ENCODE assay signal across 24 cellular contexts in genomic region chr6:4861564-4861963, GRCh38.
"Had no signal": no experiment of that assay in that cellular context is flagged by ENCODE, and none has a peak within 500 bp of the region (broad histone marks: within the 10 kb centered on the region; RNA-seq: fewer than 3 reads in every experiment).

No MANE protein-coding gene starts in this region.

- DNase-seq: activated CD4-positive, alpha-beta T cell treated with anti-CD3 and anti-CD28 coated beads for 48 hours; activated CD4-positive, CD25-positive, alpha-beta regulatory T cell; activated CD8-positive, alpha-beta T cell treated with anti-CD3 and anti-CD28 coated beads for 36 hours; activated naive CD4-positive, alpha-beta T cell; activated T-cell treated with anti-CD3 and anti-CD28 coated beads, Interleukin-2, amount 50 U/mL, for 1 hour; body of pancreas; dermis blood vessel endothelial cell; effector memory CD4-positive, alpha-beta T cell; heart right ventricle; immature natural killer cell; left ventricle myocardium superior; mesenchymal stem cell; natural killer cell; retina; stimulated activated CD4-positive, alpha-beta T cell treated with anti-CD3 and anti-CD28 coated beads, Interleukin-12 subunit alpha, Interleukin-12 subunit beta, amount 100 ng/mL, for 4 hours; stimulated activated CD4-positive, alpha-beta T cell treated with anti-CD3 and anti-CD28 coated beads, Interleukin-1b, Interleukin-23, amount 100 ng/mL, for 48 hours; stimulated activated CD8-positive, alpha-beta memory T cell treated with anti-CD3 and anti-CD28 coated beads, Interleukin-4, amount 100 ng/mL, for 48 hours; stimulated activated naive CD4-positive, alpha-beta T cell treated with Interleukin-2 at 50 U/mL for 16 hours; uterus had no signal

- H3K27me3 ChIP-seq: body of pancreas, esophagus muscularis mucosa, gastroesophageal sphincter, heart right ventricle, tibial nerve, uterus had no signal

- H3K4me3 Mint-ChIP-seq: activated CD8-positive, alpha-beta T cell treated with anti-CD3 and anti-CD28 coated beads for 36 hours; activated T-helper 17 cell treated with anti-CD3 and anti-CD28 coated beads, Interleukin-2, amount 50 U/mL, for 72 hours; natural killer cell; T-helper 2 cell treated with Interferon-gamma antibody and Interleukin-4, amounts not matched to agents 5 μg/mL and 100 μg/mL, for 36 hours had no signal

- H3K27me3 Mint-ChIP-seq: activated CD8-positive, alpha-beta T cell treated with anti-CD3 and anti-CD28 coated beads for 36 hours; activated T-helper 17 cell treated with anti-CD3 and anti-CD28 coated beads, Interleukin-2, amount 50 U/mL, for 72 hours had no signal

- H3K27ac Mint-ChIP-seq: activated CD8-positive, alpha-beta T cell treated with anti-CD3 and anti-CD28 coated beads for 36 hours; activated T-helper 17 cell treated with anti-CD3 and anti-CD28 coated beads, Interleukin-2, amount 50 U/mL, for 72 hours; T-helper 2 cell treated with Interferon-gamma antibody and Interleukin-4, amounts not matched to agents 5 μg/mL and 100 μg/mL, for 36 hours had no signal

- H3K4me1 ChIP-seq: uterus had no signal

- H3K27ac ChIP-seq: body of pancreas, esophagus muscularis mucosa, gastroesophageal sphincter, heart right ventricle, tibial nerve, uterus had no signal

- H3K4me3 ChIP-seq: body of pancreas, esophagus muscularis mucosa, gastroesophageal sphincter, heart right ventricle, tibial nerve, uterus had no signal

- H3K36me3 ChIP-seq: esophagus muscularis mucosa, gastroesophageal sphincter, tibial nerve, uterus had no signal
